ENCODE assay signal across 1 cellular context in genomic region chr3:160399347-160400047, GRCh38.
A peak's percentile ranks its signal among the peaks of the same experiment; 100 is the strongest.
TF ChIP-seq lines count a peak whose summit lies in the region.

SMC4 (plus strand) TSS chr3:160399650; CDS start chr3:160400827, 1,177 bp downstream.

TF ChIP-seq in HepG2, 621 proteins besides CTCF, POLR2A, EP300 and RAD21 (continued from another document):
- no peak for TF ChIP-seq ZBTB44 (CRISPR knock-in tag; IDR thresholded peaks at IDR 0.05)
- no peak for TF ChIP-seq GFI1 (CRISPR knock-in tag; IDR thresholded peaks at IDR 0.05; ENCODE audit: borderline replicate concordance)
- no peak for TF ChIP-seq ATF5 (CRISPR knock-in tag; IDR thresholded peaks at IDR 0.05; ENCODE audit: low read depth)
- no peak for TF ChIP-seq SMAD9 (CRISPR knock-in tag; IDR thresholded peaks at IDR 0.05)
- TF ChIP-seq ZNF670 (CRISPR knock-in tag; IDR thresholded peaks at IDR 0.05; ENCODE audit: borderline replicate concordance), result peak; percentile 25; the same call in 1 of the 2 replicates
- no peak for TF ChIP-seq RORA (CRISPR knock-in tag; IDR thresholded peaks at IDR 0.05)
- TF ChIP-seq, protein P1, sequence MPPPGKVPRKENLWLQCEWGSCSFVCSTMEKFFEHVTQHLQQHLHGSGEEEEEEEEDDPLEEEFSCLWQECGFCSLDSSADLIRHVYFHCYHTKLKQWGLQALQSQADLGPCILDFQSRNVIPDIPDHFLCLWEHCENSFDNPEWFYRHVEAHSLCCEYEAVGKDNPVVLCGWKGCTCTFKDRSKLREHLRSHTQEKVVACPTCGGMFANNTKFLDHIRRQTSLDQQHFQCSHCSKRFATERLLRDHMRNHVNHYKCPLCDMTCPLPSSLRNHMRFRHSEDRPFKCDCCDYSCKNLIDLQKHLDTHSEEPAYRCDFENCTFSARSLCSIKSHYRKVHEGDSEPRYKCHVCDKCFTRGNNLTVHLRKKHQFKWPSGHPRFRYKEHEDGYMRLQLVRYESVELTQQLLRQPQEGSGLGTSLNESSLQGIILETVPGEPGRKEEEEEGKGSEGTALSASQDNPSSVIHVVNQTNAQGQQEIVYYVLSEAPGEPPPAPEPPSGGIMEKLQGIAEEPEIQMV (CRISPR knock-in tag; IDR thresholded peaks at IDR 0.05; ENCODE audit: low read depth), result no peak
- no peak for TF ChIP-seq HNRNPUL1 (IDR thresholded peaks at IDR 0.05; ENCODE audit: low read depth, low read length)
- TF ChIP-seq GRHL1 (CRISPR knock-in tag; conservative IDR thresholded peaks at IDR 0.05), result no peak
- TF ChIP-seq XBP1 (CRISPR knock-in tag; IDR thresholded peaks at IDR 0.05), result no peak
- TF ChIP-seq ZFP37 (CRISPR knock-in tag; IDR thresholded peaks at IDR 0.05; ENCODE audit: borderline replicate concordance), result no peak
- TF ChIP-seq, protein P2, sequence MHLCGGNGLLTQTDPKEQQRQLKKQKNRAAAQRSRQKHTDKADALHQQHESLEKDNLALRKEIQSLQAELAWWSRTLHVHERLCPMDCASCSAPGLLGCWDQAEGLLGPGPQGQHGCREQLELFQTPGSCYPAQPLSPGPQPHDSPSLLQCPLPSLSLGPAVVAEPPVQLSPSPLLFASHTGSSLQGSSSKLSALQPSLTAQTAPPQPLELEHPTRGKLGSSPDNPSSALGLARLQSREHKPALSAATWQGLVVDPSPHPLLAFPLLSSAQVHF (CRISPR knock-in tag; IDR thresholded peaks at IDR 0.05), result peak; percentile 29; the same call in 1 of the 2 replicates
